Comparison of ENCODE assay signal across 8 cellular contexts in the genomic region with DNA sequence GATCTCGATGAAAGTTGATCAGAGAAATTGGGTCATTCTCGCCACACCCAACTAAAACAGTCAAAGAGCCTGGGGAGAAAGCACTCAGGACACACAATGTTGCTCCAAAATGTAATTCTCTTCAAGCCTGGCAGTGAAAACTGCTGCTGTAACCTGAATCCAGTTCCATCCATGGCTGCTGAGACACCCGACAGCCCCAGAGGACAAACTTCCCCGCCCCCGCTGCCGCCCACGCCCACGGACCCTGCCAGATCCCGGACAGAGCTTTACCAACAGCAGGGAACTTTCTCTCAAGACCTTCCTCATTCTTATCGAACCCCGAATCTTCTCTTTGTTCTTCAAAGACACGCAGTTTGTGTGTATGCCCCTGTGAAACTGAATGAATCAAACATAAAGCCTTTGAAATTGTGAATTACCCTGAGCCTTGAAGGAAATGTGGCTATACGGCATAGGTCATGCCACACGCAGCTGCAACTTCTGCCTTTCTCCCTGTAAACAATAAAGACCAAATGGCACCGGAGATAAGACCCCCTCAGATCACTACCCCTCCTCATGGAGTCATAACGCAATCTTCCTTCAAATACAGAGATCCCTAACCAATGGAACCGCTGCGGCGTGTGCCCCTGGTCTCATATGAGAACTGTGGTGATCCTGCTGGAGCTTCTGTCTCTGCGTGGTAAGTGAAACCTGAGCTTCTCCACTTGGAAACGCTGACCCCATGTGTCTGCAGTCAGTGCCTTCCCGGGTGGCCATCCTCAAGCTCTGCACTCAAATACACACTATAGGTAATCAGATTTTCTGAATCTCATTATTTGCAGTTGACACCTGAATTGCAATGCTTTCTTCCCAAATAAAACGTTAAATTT. TPM values are rescaled to one million over a fixed set of nuclear protein-coding genes. Genes with fewer than 3 reads are reported as not detected.
A peak's percentile ranks its signal among the peaks of the same experiment; 100 is the strongest.
DNase-seq lines count a peak whose midpoint lies in the region; ATAC-seq and TF ChIP-seq lines count a peak whose summit lies in the region.

No MANE protein-coding gene starts in this region.

- H3K9ac ChIP-seq in stomach smooth muscle (ENCODE audit: low read length in 2 of 2) = peak overlapping the region; percentile 43 to 52

- no peak for TF ChIP-seq CTCF in kidney epithelial cell (IDR thresholded peaks at IDR 0.05; ENCODE audit: insufficient read depth, low read length, poor library complexity, severe bottlenecking)
- no peak for TF ChIP-seq CTCF in GM10248 (IDR thresholded peaks at IDR 0.05; ENCODE audit: control extremely low read depth, extremely low read depth, low read depth, missing control alignments)
- no peak for TF ChIP-seq CTCF in GM13977 (IDR thresholded peaks at IDR 0.05; ENCODE audit: extremely low read depth, insufficient read depth, missing control alignments)

- H3K27ac ChIP-seq in stomach smooth muscle (ENCODE audit: low read length) = no peak overlapping the region

- H3K9me3 ChIP-seq in stomach smooth muscle (ENCODE audit: control insufficient read depth in 2 of 2, low read length in 2 of 2) = no peaks in the 10 kb centered on the region

- H3K4me1 ChIP-seq in stomach smooth muscle (ENCODE audit: control insufficient read depth, insufficient read depth, low read length) = peaks cover 7% of the 10 kb centered on the region

- H3K4me3 ChIP-seq in kidney epithelial cell (ENCODE audit: low read depth, low read length) = peak overlapping the region; percentile 30
- H3K4me3 ChIP-seq in stomach smooth muscle (ENCODE audit: low read length in 2 of 2) = peak overlapping the region; percentile 44 to 54

- in situ Hi-C loops in G401 (cut with HindIII; ENCODE audit: low sequenced_read_pairs) = no loop called here
- in situ Hi-C loops in GM13977 (cut with MboI; ENCODE audit: low pct_unique_long_range_greater_than_20kb, low sequenced_read_pairs, unreplicated experiment) = no loop called here

- H3K36me3 ChIP-seq in kidney epithelial cell (ENCODE audit: control insufficient read depth, insufficient read depth, low read length) (no peaks in the 10 kb centered on the region), stomach smooth muscle (ENCODE audit: control insufficient read depth in 2 of 2, insufficient read depth in 2 of 2, low read length in 2 of 2) (no peaks in the 10 kb centered on the region)

- CTCF ChIA-PET in GM10248 (lab: Yijun Ruan, JAX) = interaction anchor here (1.2 to 1.6 kb wide), 2 partner anchors 12 to 18 kb away, joined by 3 to 4 read pairs; no protein-coding TSS in a partner anchor

- POLR2A ChIA-PET in GM10248 (lab: Yijun Ruan, JAX) = no interaction called here

- ATAC-seq in HG03439 (IDR thresholded peaks at IDR 0.05; ENCODE audit: unreplicated experiment) = no peak

- DNase-seq in G401 (ENCODE audit: low spot score) (peak; percentile 34), NCI-H345 (lab: John Stamatoyannopoulos, UW) (peak; percentile 44), astrocyte of the hippocampus (ENCODE audit: low read depth, low spot score) (peak; percentile 20), kidney epithelial cell (ENCODE audit: low read depth) (no peak), GM10248 (ENCODE audit: extremely low spot score) (no peak), GM13977 (ENCODE audit: low spot score) (no peak)

- peaks cover 9% of the 10 kb centered on the region for H3K27me3 ChIP-seq in kidney epithelial cell (ENCODE audit: control insufficient read depth, insufficient read depth, low read length)
- peaks cover 6 to 13% of the 10 kb centered on the region in 2 donors for H3K27me3 ChIP-seq in stomach smooth muscle (ENCODE audit: control insufficient read depth in 1 of 2, insufficient read depth in 2 of 2, low read length in 2 of 2)

RNA-seq across cellular contexts. Expression of a gene that starts 4.8 kb away (rescaled TPM):
- total RNA-seq in G401 (2014; rRNA removed; shearing (Covaris generic)) = 199 and 207 TPM in 2 replicates
- 273 and 317 TPM in 2 replicates for total RNA-seq in kidney epithelial cell

Comparison
In these comparisons a context has a peak if more than half of its experiments do, and no peak if none do; other contexts are left out.
1. DNase-seq: peak in G401 (single experiment), NCI-H345 (single experiment) and astrocyte of the hippocampus (single experiment); none in kidney epithelial cell (single experiment), GM10248 (single experiment) and GM13977 (single experiment).